Comparison of ENCODE assay signal across 16 cellular contexts in genomic region chr6:44833248-44833647, GRCh38.
A peak's percentile ranks its signal among the peaks of the same experiment; 100 is the strongest.
DNase-seq lines count a peak whose midpoint lies in the region; ATAC-seq, FAIRE-seq and TF ChIP-seq lines count a peak whose summit lies in the region.
"Had no signal": no experiment of that assay in that cellular context is flagged by ENCODE, and none has a peak within 500 bp of the region (broad histone marks: within the 10 kb centered on the region; RNA-seq: fewer than 3 reads in every experiment).

No MANE protein-coding gene starts in this region.

- peaks cover 6% of the 10 kb centered on the region for H3K4me1 Mint-ChIP-seq in stimulated activated memory B cell treated with anti-CD40 and anti-IgM and Interleukin-4, amounts not matched to agents 10 μg/mL and 1 μg/mL and 100 μg/mL, for 72 hours

- peaks cover 6% of the 10 kb centered on the region for H3K36me3 Mint-ChIP-seq in stimulated activated memory B cell treated with anti-CD40 and anti-IgM and Interleukin-4, amounts not matched to agents 10 μg/mL and 1 μg/mL and 100 μg/mL, for 72 hours

- H3K4me3 Mint-ChIP-seq in stimulated activated memory B cell treated with anti-CD40 and anti-IgM and Interleukin-4, amounts not matched to agents 10 μg/mL and 1 μg/mL and 100 μg/mL, for 72 hours, result no peak overlapping the region
- H3K4me3 Mint-ChIP-seq: CD8-positive, alpha-beta memory T cell had no signal

- no peak for DNase-seq in D721Med (ENCODE audit: insufficient read length, low spot score)
- no peak for DNase-seq in putamen (ENCODE audit: low spot score)
- DNase-seq in H54 (ENCODE audit: insufficient read length, low spot score), result no peak
- no peak for DNase-seq in sciatic nerve (ENCODE audit: low spot score)
- DNase-seq: activated naive CD4-positive, alpha-beta T cell treated with anti-CD3 and anti-CD28 coated beads, Interleukin-2, amount 50 U/mL, for 16 hours; CD8-positive, alpha-beta memory T cell; glutamatergic neuron; NCI-H2081; posterior cingulate gyrus; SHP77; trophoblast cell had no signal

- H3K27me3 Mint-ChIP-seq in stimulated activated memory B cell treated with anti-CD40 and anti-IgM and Interleukin-4, amounts not matched to agents 10 μg/mL and 1 μg/mL and 100 μg/mL, for 72 hours, result no peaks in the 10 kb centered on the region
- H3K27me3 Mint-ChIP-seq: CD8-positive, alpha-beta memory T cell had no signal

- no peak for TF ChIP-seq POLR2A in H54 (IDR thresholded peaks at IDR 0.05; ENCODE audit: low read depth, low read length)

- FAIRE-seq in D721Med (lab: Jason Lieb, UNC) (peak; percentile 75), H54 (lab: Jason Lieb, UNC) (no peak)
- FAIRE-seq: A204.1 had no signal

- no peak overlapping the region for H3K27ac Mint-ChIP-seq in stimulated activated memory B cell treated with anti-CD40 and anti-IgM and Interleukin-4, amounts not matched to agents 10 μg/mL and 1 μg/mL and 100 μg/mL, for 72 hours

- ATAC-seq in GM19023 (IDR thresholded peaks at IDR 0.05; ENCODE audit: unreplicated experiment) (peak; percentile 64), HG02623 (IDR thresholded peaks at IDR 0.05; ENCODE audit: unreplicated experiment) (peak; percentile 61), HG03432 (IDR thresholded peaks at IDR 0.05; ENCODE audit: unreplicated experiment) (peak; percentile 88), sciatic nerve (no peak)
- no peak for ATAC-seq in stimulated activated memory B cell treated with anti-CD40 and anti-IgM and Interleukin-4, amounts not matched to agents 10 μg/mL and 1 μg/mL and 100 μg/mL, for 72 hours

- intact Hi-C loops in sciatic nerve (cut with DNase I), result no loop called here

- H3K9me3 Mint-ChIP-seq in stimulated activated memory B cell treated with anti-CD40 and anti-IgM and Interleukin-4, amounts not matched to agents 10 μg/mL and 1 μg/mL and 100 μg/mL, for 72 hours, result no peaks in the 10 kb centered on the region
- H3K9me3 Mint-ChIP-seq: CD8-positive, alpha-beta memory T cell had no signal

- no peak for TF ChIP-seq CTCF in D721Med (IDR thresholded peaks at IDR 0.05; ENCODE audit: insufficient read depth, missing control alignments)

Comparison
In these comparisons a context has a peak if more than half of its experiments do, and no peak if none do; other contexts are left out.
1. ATAC-seq: peak in GM19023 (single experiment), HG02623 (single experiment) and HG03432 (single experiment); none in stimulated activated memory B cell treated with anti-CD40 and anti-IgM and Interleukin-4, amounts not matched to agents 10 μg/mL and 1 μg/mL and 100 μg/mL, for 72 hours (single experiment) and sciatic nerve (single experiment).